Comparison of ENCODE assay signal across 21 cellular contexts in genomic region chr19:14972676-14973075, GRCh38. TPM values are rescaled to one million over a fixed set of nuclear protein-coding genes. Genes with fewer than 3 reads are reported as not detected.
DNase-seq lines count a peak whose midpoint lies in the region; TF ChIP-seq lines count a peak whose summit lies in the region.
"Had no signal": no experiment of that assay in that cellular context is flagged by ENCODE, and none has a peak within 500 bp of the region (broad histone marks: within the 10 kb centered on the region; RNA-seq: fewer than 3 reads in every experiment).

No MANE protein-coding gene starts in this region.

- intact Hi-C loops in vagina (cut with DNase I): no loop called here

- no peak overlapping the region for H3K4me3 Mint-ChIP-seq in chondrocyte (ENCODE audit: unreplicated experiment)
- H3K4me3 Mint-ChIP-seq: CD4-positive, CD25-positive, alpha-beta regulatory T cell had no signal

- H3K27ac Mint-ChIP-seq in chondrocyte (ENCODE audit: unreplicated experiment): no peak overlapping the region
- H3K27ac Mint-ChIP-seq: CD4-positive, CD25-positive, alpha-beta regulatory T cell had no signal

- no peaks in the 10 kb centered on the region for H3K4me1 ChIP-seq in HEK293 (ENCODE audit: control insufficient read depth, insufficient read depth, low read length)
- H3K4me1 ChIP-seq in vagina: no peaks in the 10 kb centered on the region
- H3K4me1 ChIP-seq: SJSA1 had no signal

- no peaks in the 10 kb centered on the region for H3K9me3 ChIP-seq in HEK293 (ENCODE audit: control insufficient read depth, insufficient read depth, low read depth, low read length)
- no peaks in the 10 kb centered on the region for H3K9me3 ChIP-seq in vagina
- H3K9me3 ChIP-seq: SJSA1 had no signal

- H3K27me3 Mint-ChIP-seq in chondrocyte (ENCODE audit: low read depth): peaks cover 4% of the 10 kb centered on the region

- peaks cover 7% of the 10 kb centered on the region for H3K9me3 Mint-ChIP-seq in chondrocyte (ENCODE audit: low read depth)

- no peak overlapping the region for H3K4me3 ChIP-seq in HEK293 (ENCODE audit: low read depth, low read length)
- H3K4me3 ChIP-seq in vagina: no peak overlapping the region
- H3K4me3 ChIP-seq: SJSA1 had no signal

- no peak for TF ChIP-seq POLR2A in vagina (IDR thresholded peaks at IDR 0.05)

- no peaks in the 10 kb centered on the region for H3K4me1 Mint-ChIP-seq in chondrocyte (ENCODE audit: low read depth)
- H3K4me1 Mint-ChIP-seq: CD4-positive, CD25-positive, alpha-beta regulatory T cell had no signal

- CTCF ChIA-PET in HEK293 (lab: Yijun Ruan, JAX): interaction anchor here (0.6 to 0.7 kb wide), 2 partner anchors 11 to 346 kb away, joined by 3 to 5 read pairs; no protein-coding TSS in a partner anchor

- H3K27me3 ChIP-seq in vagina: no peaks in the 10 kb centered on the region

- peak; percentile 81 for DNase-seq in DMS 273 (lab: John Stamatoyannopoulos, UW; ENCODE audit: unreplicated experiment)
- peak; percentile 78 for DNase-seq in cerebellum (ENCODE audit: low spot score)
- DNase-seq in occipital lobe (lab: John Stamatoyannopoulos, UW): peak; percentile 47
- no peak for DNase-seq in NCI-H2107 treated with DMSO at 0.1 percent for 48 hours (lab: John Stamatoyannopoulos, UW; ENCODE audit: unreplicated experiment)
- no peak for DNase-seq in vagina (ENCODE audit: extremely low spot score in 2 of 2)
- no peak for DNase-seq in chondrocyte (ENCODE audit: low spot score)
- DNase-seq: CD4-positive, CD25-positive, alpha-beta regulatory T cell; COR-L47; GDM1; Kasumi-1; NCI-H1694; NCI-H2081; NCI-H2171 treated with DMSO at 0.1 percent for 48 hours; NCI-H446 treated with DMSO at 0.1 percent for 48 hours; NCI-H526 treated with DMSO at 0.1 percent for 48 hours; SW 1271 had no signal

- POLR2A ChIA-PET in HEK293 (lab: Yijun Ruan, JAX): no interaction called here

- TF ChIP-seq CTCF in HEK293 (tag by site-specific recombination; IDR thresholded peaks at IDR 0.05): no peak
- TF ChIP-seq CTCF in vagina (IDR thresholded peaks at IDR 0.05): no peak
- no peak for TF ChIP-seq CTCF in chondrocyte (IDR thresholded peaks at IDR 0.05)

- H3K27ac ChIP-seq in HEK293 (ENCODE audit: extremely low read depth, low read depth, low read length) (no peak overlapping the region), vagina (no peak overlapping the region)
- H3K27ac ChIP-seq: SJSA1 had no signal

- no peaks in the 10 kb centered on the region for H3K36me3 Mint-ChIP-seq in chondrocyte (ENCODE audit: low read depth)
- H3K36me3 Mint-ChIP-seq: CD4-positive, CD25-positive, alpha-beta regulatory T cell had no signal

- H3K36me3 ChIP-seq in HEK293 (ENCODE audit: control insufficient read depth in 2 of 2, insufficient read depth in 1 of 2, low read length in 2 of 2): no peaks in the 10 kb centered on the region
- no peaks in the 10 kb centered on the region for H3K36me3 ChIP-seq in vagina
- H3K36me3 ChIP-seq: SJSA1 had no signal

TF ChIP-seq in HEK293, 187 proteins besides CTCF, POLR2A, EP300 and RAD21:
- TF ChIP-seq ZNF248 (tag by site-specific recombination; IDR thresholded peaks at IDR 0.05) (no peak), ZNF239 (tag by site-specific recombination; IDR thresholded peaks at IDR 0.05) (no peak), EGR2 (tag by site-specific recombination; IDR thresholded peaks at IDR 0.05; ENCODE audit: low read depth) (peak; percentile 54; the same call in 1 of the 2 replicates), SP2 (tag by site-specific recombination; IDR thresholded peaks at IDR 0.05) (no peak), ZNF202 (tag by site-specific recombination; IDR thresholded peaks at IDR 0.05; ENCODE audit: borderline replicate concordance) (no peak), ZFHX2 (tag by site-specific recombination; conservative IDR thresholded peaks at IDR 0.05) (peak; percentile 56), ZNF596 (tag by site-specific recombination; IDR thresholded peaks at IDR 0.05) (no peak)
- TF ChIP-seq, protein P1, sequence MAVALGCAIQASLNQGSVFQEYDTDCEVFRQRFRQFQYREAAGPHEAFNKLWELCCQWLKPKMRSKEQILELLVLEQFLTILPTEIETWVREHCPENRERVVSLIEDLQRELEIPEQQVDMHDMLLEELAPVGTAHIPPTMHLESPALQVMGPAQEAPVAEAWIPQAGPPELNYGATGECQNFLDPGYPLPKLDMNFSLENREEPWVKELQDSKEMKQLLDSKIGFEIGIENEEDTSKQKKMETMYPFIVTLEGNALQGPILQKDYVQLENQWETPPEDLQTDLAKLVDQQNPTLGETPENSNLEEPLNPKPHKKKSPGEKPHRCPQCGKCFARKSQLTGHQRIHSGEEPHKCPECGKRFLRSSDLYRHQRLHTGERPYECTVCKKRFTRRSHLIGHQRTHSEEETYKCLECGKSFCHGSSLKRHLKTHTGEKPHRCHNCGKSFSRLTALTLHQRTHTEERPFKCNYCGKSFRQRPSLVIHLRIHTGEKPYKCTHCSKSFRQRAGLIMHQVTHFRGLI (tag by site-specific recombination; IDR thresholded peaks at IDR 0.05): no peak

RNA-seq across cellular contexts. Expression of gene SLC1A6, which starts 7.0 kb away (rescaled TPM):
- total RNA-seq in cerebellum (156 TPM), occipital lobe (72.2 TPM), vagina (not detected), chondrocyte (not detected in 3 replicates)
- total RNA-seq: MCF 10A, OCI-LY7, SJSA1 had no signal

RNA-seq across cellular contexts. Expression of gene OR7C2, which starts 31.4 kb away (rescaled TPM):
- total RNA-seq in cerebellum: not detected
- not detected for total RNA-seq in occipital lobe
- not detected for total RNA-seq in vagina
- not detected in 3 replicates for total RNA-seq in chondrocyte
- total RNA-seq: A673; CD4-positive, CD25-positive, alpha-beta regulatory T cell; MCF 10A; OCI-LY7; SJSA1 had no signal

Comparison
In these comparisons a context has a peak if more than half of its experiments do, and no peak if none do; other contexts are left out.
1. DNase-seq: peak in DMS 273 (single experiment), cerebellum (single experiment) and occipital lobe (single experiment); none in NCI-H2107 treated with DMSO at 0.1 percent for 48 hours (single experiment), vagina (0 of 2) and chondrocyte (single experiment).
2. RNA of gene SLC1A6, which starts 7.0 kb away (total RNA-seq): 156 TPM in cerebellum (single experiment) and 72.2 TPM in occipital lobe (single experiment); not detected in vagina (single experiment) and not detected in chondrocyte; every median in the first group is over 10 times any median in the second.